11 cellular contexts compared by ENCODE assay signal in the genomic region with DNA sequence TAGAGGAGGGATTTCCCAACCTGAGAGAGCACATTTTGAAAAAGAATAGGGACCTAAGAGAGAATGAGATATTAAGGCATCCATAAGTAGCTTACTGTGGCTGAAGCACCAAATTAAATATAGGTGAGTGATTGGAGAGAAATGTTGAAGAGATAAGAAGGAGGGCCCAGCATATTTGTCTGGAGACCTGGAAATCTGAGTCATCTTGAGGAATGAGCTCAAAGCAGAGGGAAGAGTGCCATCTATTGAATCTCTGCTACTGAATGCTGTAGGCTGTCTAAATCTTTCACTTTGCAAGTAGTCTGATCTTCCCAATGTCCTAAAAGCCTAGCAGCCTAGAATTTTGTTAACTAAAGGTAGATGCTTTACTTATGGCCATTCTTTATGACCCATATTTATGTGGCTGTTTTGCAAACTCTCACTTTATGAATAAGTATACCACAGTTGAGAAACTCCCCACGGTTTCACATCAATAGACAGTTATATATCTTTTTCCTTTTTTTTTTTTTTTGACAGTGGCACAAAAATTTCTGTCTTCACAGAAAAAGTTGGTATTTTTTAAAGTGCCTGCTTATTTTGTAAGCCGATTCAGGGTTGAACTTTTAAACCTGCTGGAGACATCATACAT.
DNase-seq lines count a peak whose midpoint lies in the region; ATAC-seq and TF ChIP-seq lines count a peak whose summit lies in the region.
"Had no signal": no experiment of that assay in that cellular context is flagged by ENCODE, and none has a peak within 500 bp of the region (broad histone marks: within the 10 kb centered on the region; RNA-seq: fewer than 3 reads in every experiment).

No MANE protein-coding gene starts in this region.

- intact Hi-C loops in heart right ventricle (cut with DNase I) (no loop called here), heart left ventricle (cut with DNase I) (no loop called here), vagina (cut with DNase I) (no loop called here)

- no peak for TF ChIP-seq POLR2A in heart left ventricle (IDR thresholded peaks at IDR 0.05)
- TF ChIP-seq POLR2A in vagina (IDR thresholded peaks at IDR 0.05): no peak

- no peak overlapping the region for H3K9ac ChIP-seq in smooth muscle cell (ENCODE audit: low read depth)

- WGBS in heart right ventricle, 2 donors: 75 to 84% methylated on average over 2 of the region's 2 CpGs
- WGBS in heart left ventricle, 4 donors: 72 to 77% (median 72%) methylated on average over 2 of the region's 2 CpGs
- WGBS in smooth muscle cell (ENCODE audit: low lambda C conversion rate): 89% methylated on average over 2 of the region's 2 CpGs

- no peaks in the 10 kb centered on the region for H3K79me2 ChIP-seq in smooth muscle cell (ENCODE audit: low read depth)

- no peaks in the 10 kb centered on the region for H3K9me3 ChIP-seq in heart right ventricle
- H3K9me3 ChIP-seq in heart left ventricle: no peaks in the 10 kb centered on the region
- no peaks in the 10 kb centered on the region for H3K9me3 ChIP-seq in smooth muscle cell (replicated peaks; ENCODE audit: low read depth)
- no peaks in the 10 kb centered on the region for H3K9me3 ChIP-seq in vagina

- TF ChIP-seq CTCF in heart right ventricle (IDR thresholded peaks at IDR 0.05) (peak in 6 of 9 donors; percentile 14 to 52 (median 24)), heart left ventricle (IDR thresholded peaks at IDR 0.05) (peak in 4 of 12 donors; percentile 11 to 40 (median 24)), smooth muscle cell (IDR thresholded peaks at IDR 0.05; ENCODE audit: borderline replicate concordance, insufficient read depth, poor library complexity, severe bottlenecking) (no peak), vagina (IDR thresholded peaks at IDR 0.05) (no peak)

- H3K27me3 ChIP-seq in heart right ventricle (no peaks in the 10 kb centered on the region), heart left ventricle (no peaks in the 10 kb centered on the region), smooth muscle cell (ENCODE audit: low read depth) (no peaks in the 10 kb centered on the region), vagina (no peaks in the 10 kb centered on the region)

- H4K20me1 ChIP-seq in smooth muscle cell (ENCODE audit: low read depth): no peaks in the 10 kb centered on the region

- DNase-seq in heart right ventricle: no peak
- no peak for DNase-seq in heart left ventricle
- peak; percentile 34 for DNase-seq in RPMI7951 (ENCODE audit: low read depth)
- peak; percentile 2 for DNase-seq in globus pallidus (ENCODE audit: low spot score)
- DNase-seq in smooth muscle cell (lab: John Stamatoyannopoulos, UW; ENCODE audit: unreplicated experiment): no peak
- no peak for DNase-seq in stimulated activated CD4-positive, alpha-beta T cell treated with anti-CD3 and anti-CD28 coated beads, Interleukin-2, amount 100 ng/mL, for 48 hours
- no peak for DNase-seq in vagina (ENCODE audit: extremely low spot score in 2 of 2)
- DNase-seq: head of caudate nucleus; retina; stimulated activated naive CD8-positive, alpha-beta T cell treated with anti-CD3 and anti-CD28 coated beads, Interleukin-15, Interleukin-2, amounts not matched to agents 100 U/mL and 50 U/mL, for 24 hours had no signal

- no peak overlapping the region for H2AFZ ChIP-seq in smooth muscle cell (ENCODE audit: low read depth)

- H3F3A ChIP-seq in smooth muscle cell (ENCODE audit: low read depth): peaks cover 5% of the 10 kb centered on the region

- no peak overlapping the region for H3K27ac ChIP-seq in heart right ventricle
- no peak overlapping the region for H3K27ac ChIP-seq in heart left ventricle
- no peak overlapping the region for H3K27ac ChIP-seq in smooth muscle cell (ENCODE audit: low read depth)
- no peak overlapping the region for H3K27ac ChIP-seq in vagina

- H3K36me3 ChIP-seq in heart right ventricle: no peaks in the 10 kb centered on the region
- no peaks in the 10 kb centered on the region for H3K36me3 ChIP-seq in heart left ventricle
- H3K36me3 ChIP-seq in smooth muscle cell (ENCODE audit: low read depth): no peaks in the 10 kb centered on the region
- H3K36me3 ChIP-seq in vagina: no peaks in the 10 kb centered on the region

- ATAC-seq in heart right ventricle (no peak), heart left ventricle (no peak), GM18511 (IDR thresholded peaks at IDR 0.05; ENCODE audit: unreplicated experiment) (no peak)
- ATAC-seq: stimulated activated naive CD8-positive, alpha-beta T cell treated with anti-CD3 and anti-CD28 coated beads, Interleukin-15, Interleukin-2, amounts not matched to agents 100 U/mL and 50 U/mL, for 24 hours had no signal

- no peak overlapping the region for H3K4me3 ChIP-seq in heart right ventricle
- H3K4me3 ChIP-seq in heart left ventricle: no peak overlapping the region
- H3K4me3 ChIP-seq in smooth muscle cell: no peak overlapping the region
- H3K4me3 ChIP-seq in vagina: no peak overlapping the region

- H3K4me1 ChIP-seq in heart right ventricle (no peaks in the 10 kb centered on the region), heart left ventricle (no peaks in the 10 kb centered on the region), smooth muscle cell (ENCODE audit: low read depth) (no peaks in the 10 kb centered on the region), vagina (no peaks in the 10 kb centered on the region)

- H3K4me2 ChIP-seq in smooth muscle cell: no peak overlapping the region

Comparison
In these comparisons a context has a peak if more than half of its experiments do, and no peak if none do; other contexts are left out.
1. DNase-seq: peak in RPMI7951 (single experiment) and globus pallidus (single experiment); none in heart right ventricle (0 of 2), heart left ventricle (0 of 5), smooth muscle cell (single experiment), stimulated activated CD4-positive, alpha-beta T cell treated with anti-CD3 and anti-CD28 coated beads, Interleukin-2, amount 100 ng/mL, for 48 hours (0 of 2) and vagina (0 of 2).
2. CTCF ChIP-seq: peak in heart right ventricle (6 of 9); none in smooth muscle cell (single experiment) and vagina (0 of 3).